In the genomic region with DNA sequence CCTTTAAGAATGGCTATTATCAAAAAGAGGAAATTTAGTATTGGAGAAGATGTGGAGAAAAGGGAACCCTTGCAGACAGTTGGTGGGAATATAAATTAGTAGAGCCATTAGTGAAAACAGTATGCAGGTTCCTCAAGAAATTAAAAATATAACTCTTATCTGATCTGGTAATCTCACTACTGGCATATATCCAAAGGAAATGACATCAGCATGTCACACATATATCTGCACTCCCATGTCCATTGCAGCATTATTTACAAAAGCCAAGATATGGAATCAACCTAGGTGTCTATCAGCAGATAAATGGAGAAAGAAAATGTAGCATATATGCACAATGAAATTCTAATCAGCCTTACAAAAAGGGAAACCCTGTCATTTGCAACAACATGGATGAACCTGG, we compare ENCODE assay signal across 24 cellular contexts. TPM values are rescaled to one million over a fixed set of nuclear protein-coding genes. Genes with fewer than 3 reads are reported as not detected.
DNase-seq lines count a peak whose midpoint lies in the region; ATAC-seq, FAIRE-seq and TF ChIP-seq lines count a peak whose summit lies in the region.
"Had no signal": no experiment of that assay in that cellular context is flagged by ENCODE, and none has a peak within 500 bp of the region (broad histone marks: within the 10 kb centered on the region; RNA-seq: fewer than 3 reads in every experiment).

No MANE protein-coding gene starts in this region.

- no peak for TF ChIP-seq POLR2A in gastroesophageal sphincter (IDR thresholded peaks at IDR 0.05)

- intact Hi-C loops in naive thymus-derived CD4-positive, alpha-beta T cell (cut with micrococcal nuclease), result loop anchor here (5.0 kb wide), 4 partner anchors 32 to 188 kb away; a partner anchor contains a TSS

- CTCF ChIA-PET in naive thymus-derived CD4-positive, alpha-beta T cell (lab: Charles Lee), result interaction anchor here (0.7 kb wide), 1 partner anchor 20 kb away, joined by 3 read pairs; no protein-coding TSS in a partner anchor

- H3K4me1 Mint-ChIP-seq in T-helper 1 cell treated with Interleukin-12 subunit alpha and Interleukin-12 subunit beta and Interleukin-4 antibody, amounts not matched to agents 30 μg/mL and 1 μg/mL, for 36 hours (ENCODE audit: low read depth), result peaks cover 82% of the 10 kb centered on the region
- H3K4me1 Mint-ChIP-seq in activated T-helper 17 cell treated with anti-CD3 and anti-CD28 coated beads, Interleukin-2, amount 50 U/mL, for 72 hours, result peaks cover 71% of the 10 kb centered on the region
- H3K4me1 Mint-ChIP-seq in naive thymus-derived CD4-positive, alpha-beta T cell, result peaks cover 42 to 93% (median 87%) of the 10 kb centered on the region in 7 donors
- no peaks in the 10 kb centered on the region for H3K4me1 Mint-ChIP-seq in HFFc6 (ENCODE audit: low read depth)
- H3K4me1 Mint-ChIP-seq: brain had no signal

- H3K4me3 ChIP-seq in naive thymus-derived CD4-positive, alpha-beta T cell (ENCODE audit: low read length), result peak overlapping the region; percentile 64
- H3K4me3 ChIP-seq in gastroesophageal sphincter, result no peak overlapping the region
- H3K4me3 ChIP-seq: right atrium auricular region, transverse colon had no signal

- no peak for TF ChIP-seq CTCF in HFFc6 (IDR thresholded peaks at IDR 0.05)
- no peak for TF ChIP-seq CTCF in gastroesophageal sphincter (IDR thresholded peaks at IDR 0.05)

- peak overlapping the region; percentile 84 for H3K4me3 Mint-ChIP-seq in T-helper 1 cell treated with Interleukin-12 subunit alpha and Interleukin-12 subunit beta and Interleukin-4 antibody, amounts not matched to agents 30 μg/mL and 1 μg/mL, for 36 hours
- H3K4me3 Mint-ChIP-seq in activated T-helper 17 cell treated with anti-CD3 and anti-CD28 coated beads, Interleukin-2, amount 50 U/mL, for 72 hours, result peak overlapping the region; percentile 90
- H3K4me3 Mint-ChIP-seq in naive thymus-derived CD4-positive, alpha-beta T cell, result peak overlapping the region; percentile 67 to 91 (median 88)
- H3K4me3 Mint-ChIP-seq in HFFc6, result no peak overlapping the region
- H3K4me3 Mint-ChIP-seq: brain; stimulated activated memory B cell treated with anti-CD40 and anti-IgM and Interleukin-4, amounts not matched to agents 10 μg/mL and 1 μg/mL and 100 μg/mL, for 72 hours had no signal

- H3K27me3 ChIP-seq in naive thymus-derived CD4-positive, alpha-beta T cell (ENCODE audit: control insufficient read depth in 2 of 2, insufficient read depth in 2 of 2, low read length in 2 of 2), result no peaks in the 10 kb centered on the region
- H3K27me3 ChIP-seq in gastroesophageal sphincter, result peaks cover 11% of the 10 kb centered on the region
- H3K27me3 ChIP-seq: BE2C, right atrium auricular region had no signal

- peak overlapping the region; percentile 82 for H3K27ac Mint-ChIP-seq in T-helper 1 cell treated with Interleukin-12 subunit alpha and Interleukin-12 subunit beta and Interleukin-4 antibody, amounts not matched to agents 30 μg/mL and 1 μg/mL, for 36 hours
- H3K27ac Mint-ChIP-seq in activated T-helper 17 cell treated with anti-CD3 and anti-CD28 coated beads, Interleukin-2, amount 50 U/mL, for 72 hours, result peak overlapping the region; percentile 44
- H3K27ac Mint-ChIP-seq in naive thymus-derived CD4-positive, alpha-beta T cell, result peak overlapping the region; percentile 81 to 95 (median 91)
- H3K27ac Mint-ChIP-seq in HFFc6, result no peak overlapping the region
- H3K27ac Mint-ChIP-seq: brain; stimulated activated memory B cell treated with anti-CD40 and anti-IgM and Interleukin-4, amounts not matched to agents 10 μg/mL and 1 μg/mL and 100 μg/mL, for 72 hours had no signal

- ATAC-seq in activated T-helper 17 cell treated with anti-CD3 and anti-CD28 coated beads, Interleukin-2, amount 50 U/mL, for 72 hours (replicated peaks), result no peak
- ATAC-seq in naive thymus-derived CD4-positive, alpha-beta T cell, result peak; percentile 43
- no peak for ATAC-seq in GM19463 (IDR thresholded peaks at IDR 0.05; ENCODE audit: unreplicated experiment)
- ATAC-seq in gastroesophageal sphincter, result no peak
- ATAC-seq: stimulated activated memory B cell treated with anti-CD40 and anti-IgM and Interleukin-4, amounts not matched to agents 10 μg/mL and 1 μg/mL and 100 μg/mL, for 72 hours had no signal

- peaks cover 0 to 17% (median 5%) of the 10 kb centered on the region in 3 experiments for H3K36me3 ChIP-seq in naive thymus-derived CD4-positive, alpha-beta T cell (ENCODE audit: control insufficient read depth in 2 of 3, insufficient read depth in 3 of 3, low read length in 3 of 3)
- no peaks in the 10 kb centered on the region for H3K36me3 ChIP-seq in gastroesophageal sphincter
- H3K36me3 ChIP-seq: BE2C, right atrium auricular region, transverse colon had no signal

- POLR2A ChIA-PET in naive thymus-derived CD4-positive, alpha-beta T cell (lab: Charles Lee), result interaction anchor here (1.0 to 14.2 kb wide), 3 partner anchors 10 to 80 kb away, joined by 4 to 171 read pairs (median 25); no protein-coding TSS in a partner anchor

- H3K36me3 Mint-ChIP-seq in T-helper 1 cell treated with Interleukin-12 subunit alpha and Interleukin-12 subunit beta and Interleukin-4 antibody, amounts not matched to agents 30 μg/mL and 1 μg/mL, for 36 hours (ENCODE audit: low read depth), result peaks cover 37% of the 10 kb centered on the region
- H3K36me3 Mint-ChIP-seq in activated T-helper 17 cell treated with anti-CD3 and anti-CD28 coated beads, Interleukin-2, amount 50 U/mL, for 72 hours (ENCODE audit: low read depth), result peaks cover 34% of the 10 kb centered on the region
- peaks cover 9 to 52% (median 40%) of the 10 kb centered on the region in 5 donors for H3K36me3 Mint-ChIP-seq in naive thymus-derived CD4-positive, alpha-beta T cell
- no peaks in the 10 kb centered on the region for H3K36me3 Mint-ChIP-seq in HFFc6 (ENCODE audit: low read depth)
- H3K36me3 Mint-ChIP-seq: brain; stimulated activated memory B cell treated with anti-CD40 and anti-IgM and Interleukin-4, amounts not matched to agents 10 μg/mL and 1 μg/mL and 100 μg/mL, for 72 hours had no signal

- H3K4me1 ChIP-seq in naive thymus-derived CD4-positive, alpha-beta T cell (ENCODE audit: control insufficient read depth in 2 of 2, insufficient read depth in 2 of 2, low read length in 2 of 2), result peaks cover 77% of the 10 kb centered on the region in 2 donors
- no peaks in the 10 kb centered on the region for H3K4me1 ChIP-seq in gastroesophageal sphincter
- H3K4me1 ChIP-seq: BE2C, right atrium auricular region, transverse colon had no signal

- no peak for DNase-seq in T-helper 1 cell
- no peak for DNase-seq in HTR-8/SVneo (ENCODE audit: insufficient read length, low spot score)
- DNase-seq in naive thymus-derived CD4-positive, alpha-beta T cell, result peak in 6 of 9 donors; percentile 29 to 56 (median 49)
- no peak for DNase-seq in HFFc6
- DNase-seq: activated gamma-delta T cell treated with Interleukin-2 at 50 U/mL for 16 hours, BE2C, cortex of kidney, NCI-H1436 treated with DMSO at 0.1 percent for 48 hours, NCI-H526 treated with DMSO at 0.1 percent for 48 hours, transverse colon had no signal

- peak; percentile 20 for FAIRE-seq in HTR-8/SVneo (lab: Jason Lieb, UNC)
- FAIRE-seq: H1, keratinocyte had no signal

- peaks cover 0 to 9% (median 0%) of the 10 kb centered on the region in 3 experiments for H3K9me3 ChIP-seq in naive thymus-derived CD4-positive, alpha-beta T cell (ENCODE audit: control insufficient read depth in 2 of 3, low read length in 3 of 3)
- H3K9me3 ChIP-seq in gastroesophageal sphincter, result no peaks in the 10 kb centered on the region
- H3K9me3 ChIP-seq: BE2C, right atrium auricular region, transverse colon had no signal

- H3K27ac ChIP-seq in naive thymus-derived CD4-positive, alpha-beta T cell (ENCODE audit: low read depth, low read length), result peak overlapping the region; percentile 87
- no peak overlapping the region for H3K27ac ChIP-seq in gastroesophageal sphincter
- H3K27ac ChIP-seq: 22Rv1, right atrium auricular region, transverse colon had no signal

- no peaks in the 10 kb centered on the region for H3K27me3 Mint-ChIP-seq in T-helper 1 cell treated with Interleukin-12 subunit alpha and Interleukin-12 subunit beta and Interleukin-4 antibody, amounts not matched to agents 30 μg/mL and 1 μg/mL, for 36 hours (ENCODE audit: low read depth)
- no peaks in the 10 kb centered on the region for H3K27me3 Mint-ChIP-seq in activated T-helper 17 cell treated with anti-CD3 and anti-CD28 coated beads, Interleukin-2, amount 50 U/mL, for 72 hours
- no peaks in the 10 kb centered on the region for H3K27me3 Mint-ChIP-seq in naive thymus-derived CD4-positive, alpha-beta T cell
- peaks cover 16% of the 10 kb centered on the region for H3K27me3 Mint-ChIP-seq in HFFc6 (ENCODE audit: insufficient read depth)

- H3K9me3 Mint-ChIP-seq in T-helper 1 cell treated with Interleukin-12 subunit alpha and Interleukin-12 subunit beta and Interleukin-4 antibody, amounts not matched to agents 30 μg/mL and 1 μg/mL, for 36 hours, result peaks cover 18% of the 10 kb centered on the region
- no peaks in the 10 kb centered on the region for H3K9me3 Mint-ChIP-seq in activated T-helper 17 cell treated with anti-CD3 and anti-CD28 coated beads, Interleukin-2, amount 50 U/mL, for 72 hours
- H3K9me3 Mint-ChIP-seq in naive thymus-derived CD4-positive, alpha-beta T cell, result peaks cover 0 to 26% (median 8%) of the 10 kb centered on the region in 11 donors
- no peaks in the 10 kb centered on the region; the same call in 1 of the 2 replicates for H3K9me3 Mint-ChIP-seq in HFFc6
- H3K9me3 Mint-ChIP-seq: brain; stimulated activated memory B cell treated with anti-CD40 and anti-IgM and Interleukin-4, amounts not matched to agents 10 μg/mL and 1 μg/mL and 100 μg/mL, for 72 hours had no signal

- TF ChIP-seq EP300 in gastroesophageal sphincter (IDR thresholded peaks at IDR 0.05), result no peak

RNA-seq across cellular contexts. Expression of a gene that starts 2.6 kb away (rescaled TPM):
- 10 to 100 TPM; 32.0 to 62.9 TPM for total RNA-seq in activated T-helper 17 cell treated with anti-CD3 and anti-CD28 coated beads, Interleukin-2, amount 50 U/mL, for 72 hours
- total RNA-seq in naive thymus-derived CD4-positive, alpha-beta T cell, result 10 to 100 TPM; 25.6 to 71.7 (median 50.2) TPM
- polyA plus RNA-seq in naive thymus-derived CD4-positive, alpha-beta T cell, result 100 to 1,000 TPM; 197 to 198 TPM
- not detected for total RNA-seq in HFFc6 (2021; fragmentation: NEBNext Ultra II Directional; extraction: Animal tissue kit (Norgen Biotek cat#: 25700))
- under 1 TPM in 1 of 4 donors, not detected in 3; 0.62 TPM for total RNA-seq in gastroesophageal sphincter
- total RNA-seq: fibroblast of villous mesenchyme, H1, HT1080, lung microvascular endothelial cell, osteocyte, right atrium auricular region had no signal
- polyA plus RNA-seq: keratinocyte had no signal

RNA-seq across cellular contexts. Expression of a gene that starts 35.2 kb away (rescaled TPM):
- 1 to 10 TPM in 1 of 2 donors, under 1 TPM in 1; 0.24 to 1.1 TPM for total RNA-seq in activated T-helper 17 cell treated with anti-CD3 and anti-CD28 coated beads, Interleukin-2, amount 50 U/mL, for 72 hours
- total RNA-seq in naive thymus-derived CD4-positive, alpha-beta T cell, result 10 to 100 TPM in 3 of 5 experiments, 1 to 10 TPM in 2; 4.6 to 28.2 (median 11.9) TPM
- polyA plus RNA-seq in naive thymus-derived CD4-positive, alpha-beta T cell, result 1 to 10 TPM; 2.2 to 7.9 TPM
- not detected for total RNA-seq in HFFc6 (2021; fragmentation: NEBNext Ultra II Directional; extraction: Animal tissue kit (Norgen Biotek cat#: 25700))
- total RNA-seq in gastroesophageal sphincter, result 1 to 10 TPM; 3.4 to 6.9 (median 4.3) TPM
- total RNA-seq: fibroblast of villous mesenchyme had no signal
- polyA plus RNA-seq: keratinocyte had no signal

Comparison
In these comparisons a context has a peak if more than half of its experiments do, and no peak if none do; other contexts are left out.
1. DNase-seq: peak in naive thymus-derived CD4-positive, alpha-beta T cell (6 of 9); none in T-helper 1 cell (0 of 5), HTR-8/SVneo (single experiment) and HFFc6 (single experiment).
2. RNA of a gene that starts 2.6 kb away (total RNA-seq): 32.0 to 62.9 TPM in activated T-helper 17 cell treated with anti-CD3 and anti-CD28 coated beads, Interleukin-2, amount 50 U/mL, for 72 hours and 25.6 to 71.7 TPM in naive thymus-derived CD4-positive, alpha-beta T cell; 0.62 TPM in gastroesophageal sphincter and not detected in HFFc6; every median in the first group is over 10 times any median in the second.